ENCODE assay signal across 1 cellular context in genomic region chr20:63224272-63225081, GRCh38.
TF ChIP-seq lines count a peak whose summit lies in the region.

No MANE protein-coding gene starts in this region.

TF ChIP-seq in HEK293, 187 proteins besides CTCF, POLR2A, EP300 and RAD21 (continued from another document):
- peak; percentile 98 for TF ChIP-seq ZNF692 (tag by site-specific recombination; IDR thresholded peaks at IDR 0.05)
- TF ChIP-seq ZNF24 (tag by site-specific recombination; IDR thresholded peaks at IDR 0.05): no peak
- TF ChIP-seq, protein P1, sequence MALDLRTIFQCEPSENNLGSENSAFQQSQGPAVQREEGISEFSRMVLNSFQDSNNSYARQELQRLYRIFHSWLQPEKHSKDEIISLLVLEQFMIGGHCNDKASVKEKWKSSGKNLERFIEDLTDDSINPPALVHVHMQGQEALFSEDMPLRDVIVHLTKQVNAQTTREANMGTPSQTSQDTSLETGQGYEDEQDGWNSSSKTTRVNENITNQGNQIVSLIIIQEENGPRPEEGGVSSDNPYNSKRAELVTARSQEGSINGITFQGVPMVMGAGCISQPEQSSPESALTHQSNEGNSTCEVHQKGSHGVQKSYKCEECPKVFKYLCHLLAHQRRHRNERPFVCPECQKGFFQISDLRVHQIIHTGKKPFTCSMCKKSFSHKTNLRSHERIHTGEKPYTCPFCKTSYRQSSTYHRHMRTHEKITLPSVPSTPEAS (tag by site-specific recombination; IDR thresholded peaks at IDR 0.05): no peak
- TF ChIP-seq ZNF514 (tag by site-specific recombination; IDR thresholded peaks at IDR 0.05): no peak
- TF ChIP-seq ZBTB8A (tag by site-specific recombination; IDR thresholded peaks at IDR 0.05): peak; percentile 44; the same call in 1 of the 2 replicates
- no peak for TF ChIP-seq ZNF239 (tag by site-specific recombination; IDR thresholded peaks at IDR 0.05)
- TF ChIP-seq ZNF76 (tag by site-specific recombination; IDR thresholded peaks at IDR 0.05; ENCODE audit: borderline replicate concordance, low read depth): no peak
- TF ChIP-seq ZNF610 (tag by site-specific recombination; IDR thresholded peaks at IDR 0.05; ENCODE audit: borderline replicate concordance): peak; percentile 70; the same call in 1 of the 2 replicates
- TF ChIP-seq ZNF335 (tag by site-specific recombination; conservative IDR thresholded peaks at IDR 0.05): peak; percentile 75
- no peak for TF ChIP-seq RBAK (tag by site-specific recombination; IDR thresholded peaks at IDR 0.05)
- TF ChIP-seq ZNF843 (tag by site-specific recombination; IDR thresholded peaks at IDR 0.05): no peak
- TF ChIP-seq ZNF624 (tag by site-specific recombination; IDR thresholded peaks at IDR 0.05): no peak
- TF ChIP-seq, protein P2, sequence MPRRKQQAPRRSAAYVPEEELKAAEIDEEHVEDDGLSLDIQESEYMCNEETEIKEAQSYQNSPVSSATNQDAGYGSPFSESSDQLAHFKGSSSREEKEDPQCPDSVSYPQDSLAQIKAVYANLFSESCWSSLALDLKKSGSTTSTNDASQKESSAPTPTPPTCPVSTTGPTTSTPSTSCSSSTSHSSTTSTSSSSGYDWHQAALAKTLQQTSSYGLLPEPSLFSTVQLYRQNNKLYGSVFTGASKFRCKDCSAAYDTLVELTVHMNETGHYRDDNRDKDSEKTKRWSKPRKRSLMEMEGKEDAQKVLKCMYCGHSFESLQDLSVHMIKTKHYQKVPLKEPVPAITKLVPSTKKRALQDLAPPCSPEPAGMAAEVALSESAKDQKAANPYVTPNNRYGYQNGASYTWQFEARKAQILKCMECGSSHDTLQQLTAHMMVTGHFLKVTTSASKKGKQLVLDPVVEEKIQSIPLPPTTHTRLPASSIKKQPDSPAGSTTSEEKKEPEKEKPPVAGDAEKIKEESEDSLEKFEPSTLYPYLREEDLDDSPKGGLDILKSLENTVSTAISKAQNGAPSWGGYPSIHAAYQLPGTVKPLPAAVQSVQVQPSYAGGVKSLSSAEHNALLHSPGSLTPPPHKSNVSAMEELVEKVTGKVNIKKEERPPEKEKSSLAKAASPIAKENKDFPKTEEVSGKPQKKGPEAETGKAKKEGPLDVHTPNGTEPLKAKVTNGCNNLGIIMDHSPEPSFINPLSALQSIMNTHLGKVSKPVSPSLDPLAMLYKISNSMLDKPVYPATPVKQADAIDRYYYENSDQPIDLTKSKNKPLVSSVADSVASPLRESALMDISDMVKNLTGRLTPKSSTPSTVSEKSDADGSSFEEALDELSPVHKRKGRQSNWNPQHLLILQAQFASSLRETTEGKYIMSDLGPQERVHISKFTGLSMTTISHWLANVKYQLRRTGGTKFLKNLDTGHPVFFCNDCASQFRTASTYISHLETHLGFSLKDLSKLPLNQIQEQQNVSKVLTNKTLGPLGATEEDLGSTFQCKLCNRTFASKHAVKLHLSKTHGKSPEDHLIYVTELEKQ (tag by site-specific recombination; IDR thresholded peaks at IDR 0.05; ENCODE audit: borderline replicate concordance): no peak
- TF ChIP-seq ZBTB26 (tag by site-specific recombination; optimal IDR thresholded peaks at IDR 0.05): peak; percentile 21
- TF ChIP-seq, protein P3, sequence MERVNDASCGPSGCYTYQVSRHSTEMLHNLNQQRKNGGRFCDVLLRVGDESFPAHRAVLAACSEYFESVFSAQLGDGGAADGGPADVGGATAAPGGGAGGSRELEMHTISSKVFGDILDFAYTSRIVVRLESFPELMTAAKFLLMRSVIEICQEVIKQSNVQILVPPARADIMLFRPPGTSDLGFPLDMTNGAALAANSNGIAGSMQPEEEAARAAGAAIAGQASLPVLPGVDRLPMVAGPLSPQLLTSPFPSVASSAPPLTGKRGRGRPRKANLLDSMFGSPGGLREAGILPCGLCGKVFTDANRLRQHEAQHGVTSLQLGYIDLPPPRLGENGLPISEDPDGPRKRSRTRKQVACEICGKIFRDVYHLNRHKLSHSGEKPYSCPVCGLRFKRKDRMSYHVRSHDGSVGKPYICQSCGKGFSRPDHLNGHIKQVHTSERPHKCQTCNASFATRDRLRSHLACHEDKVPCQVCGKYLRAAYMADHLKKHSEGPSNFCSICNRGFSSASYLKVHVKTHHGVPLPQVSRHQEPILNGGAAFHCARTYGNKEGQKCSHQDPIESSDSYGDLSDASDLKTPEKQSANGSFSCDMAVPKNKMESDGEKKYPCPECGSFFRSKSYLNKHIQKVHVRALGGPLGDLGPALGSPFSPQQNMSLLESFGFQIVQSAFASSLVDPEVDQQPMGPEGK (tag by site-specific recombination; IDR thresholded peaks at IDR 0.05): peak; percentile 77
- TF ChIP-seq ZBTB20 (tag by site-specific recombination; IDR thresholded peaks at IDR 0.05): peak; percentile 38
- peak; percentile 53; the same call in 1 of the 2 replicates for TF ChIP-seq ZEB2 (tag by site-specific recombination; IDR thresholded peaks at IDR 0.05)
- TF ChIP-seq ZBTB44 (tag by site-specific recombination; IDR thresholded peaks at IDR 0.05): peak; percentile 73; the same call in 1 of the 2 replicates
- TF ChIP-seq ZNF274 (IDR thresholded peaks at IDR 0.05; ENCODE audit: low read length): no peak
- TF ChIP-seq ZNF274 (tag by site-specific recombination; IDR thresholded peaks at IDR 0.05; ENCODE audit: borderline replicate concordance): no peak
- 0 out of 2 replicates have a peak, but pooled peaks have one; percentile 33 for TF ChIP-seq KLF16 (tag by site-specific recombination; IDR thresholded peaks at IDR 0.05)
- TF ChIP-seq ZBTB48 (tag by site-specific recombination; IDR thresholded peaks at IDR 0.05): peak; percentile 94
- TF ChIP-seq KLF9 (tag by site-specific recombination; IDR thresholded peaks at IDR 0.05; ENCODE audit: low read depth): no peak
- peak; percentile 90 for TF ChIP-seq GLIS2 (tag by site-specific recombination; IDR thresholded peaks at IDR 0.05)
- TF ChIP-seq HIC1 (tag by site-specific recombination; IDR thresholded peaks at IDR 0.05): 0 out of 2 replicates have a peak, but pooled peaks have one; percentile 19
- TF ChIP-seq KLF1 (tag by site-specific recombination; IDR thresholded peaks at IDR 0.05): peak; percentile 26; the same call in 1 of the 2 replicates
- TF ChIP-seq, protein P4, sequence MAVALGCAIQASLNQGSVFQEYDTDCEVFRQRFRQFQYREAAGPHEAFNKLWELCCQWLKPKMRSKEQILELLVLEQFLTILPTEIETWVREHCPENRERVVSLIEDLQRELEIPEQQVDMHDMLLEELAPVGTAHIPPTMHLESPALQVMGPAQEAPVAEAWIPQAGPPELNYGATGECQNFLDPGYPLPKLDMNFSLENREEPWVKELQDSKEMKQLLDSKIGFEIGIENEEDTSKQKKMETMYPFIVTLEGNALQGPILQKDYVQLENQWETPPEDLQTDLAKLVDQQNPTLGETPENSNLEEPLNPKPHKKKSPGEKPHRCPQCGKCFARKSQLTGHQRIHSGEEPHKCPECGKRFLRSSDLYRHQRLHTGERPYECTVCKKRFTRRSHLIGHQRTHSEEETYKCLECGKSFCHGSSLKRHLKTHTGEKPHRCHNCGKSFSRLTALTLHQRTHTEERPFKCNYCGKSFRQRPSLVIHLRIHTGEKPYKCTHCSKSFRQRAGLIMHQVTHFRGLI (tag by site-specific recombination; IDR thresholded peaks at IDR 0.05): 0 out of 2 replicates have a peak, but pooled peaks have one; percentile 41
- TF ChIP-seq SCRT2 (tag by site-specific recombination; IDR thresholded peaks at IDR 0.05): peak; percentile 88
- no peak for TF ChIP-seq ZNF404 (tag by site-specific recombination; IDR thresholded peaks at IDR 0.05)
- 0 out of 2 replicates have a peak, but pooled peaks have one; percentile 26 for TF ChIP-seq ZXDB (tag by site-specific recombination; IDR thresholded peaks at IDR 0.05)
- TF ChIP-seq OSR2 (tag by site-specific recombination; IDR thresholded peaks at IDR 0.05): no peak
